In the genomic region with DNA sequence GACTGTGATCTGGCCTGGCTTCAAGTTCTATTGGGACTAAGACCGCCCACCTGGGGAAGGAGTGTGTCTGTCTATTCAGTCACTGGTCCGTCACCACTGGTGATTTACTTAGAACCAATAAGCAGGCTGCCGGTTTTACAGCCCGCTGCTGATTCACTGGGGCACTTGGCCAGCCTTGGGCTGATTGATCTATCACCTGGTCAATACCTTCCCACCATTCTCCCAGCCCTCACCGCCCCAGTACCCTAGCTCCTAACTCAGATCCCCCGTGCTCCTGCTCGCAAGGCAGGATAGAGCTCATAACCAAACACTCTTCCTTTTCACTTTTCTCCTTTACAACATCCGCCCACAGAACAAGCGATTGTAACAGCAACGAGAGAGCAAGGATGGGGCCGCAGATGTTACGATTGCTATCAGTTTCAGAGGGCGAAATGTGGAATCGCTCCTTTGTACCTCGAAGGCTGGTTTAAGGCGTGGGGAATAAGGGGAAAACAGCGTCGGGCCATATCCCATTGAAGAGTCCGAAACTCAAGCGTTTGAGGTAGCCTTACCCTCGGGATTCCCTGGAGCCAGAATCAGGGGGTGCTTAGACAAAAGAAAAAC, we compare ENCODE assay signal across 8 cellular contexts. TPM values are rescaled to one million over a fixed set of nuclear protein-coding genes. Genes with fewer than 3 reads are reported as not detected.
A peak's percentile ranks its signal among the peaks of the same experiment; 100 is the strongest.
DNase-seq lines count a peak whose midpoint lies in the region; ATAC-seq and TF ChIP-seq lines count a peak whose summit lies in the region.

No MANE protein-coding gene starts in this region.

- no peak for TF ChIP-seq CTCF in AG09319 (IDR thresholded peaks at IDR 0.05; ENCODE audit: low read depth, low read length)

- ATAC-seq in GM19023 (IDR thresholded peaks at IDR 0.05; ENCODE audit: unreplicated experiment) = peak; percentile 89
- peak; percentile 83 for ATAC-seq in HG03196 (IDR thresholded peaks at IDR 0.05; ENCODE audit: unreplicated experiment)
- peak; percentile 88 for ATAC-seq in left lobe of liver

- H3K27ac ChIP-seq in cingulate gyrus (ENCODE audit: low read depth, low read length) = peak overlapping the region; percentile 69

- DNase-seq in AG09319 (ENCODE audit: extremely low read depth, low read depth) (peak; percentile 62), NCI-H345 (lab: John Stamatoyannopoulos, UW) (peak; percentile 89), left lobe of liver (ENCODE audit: low spot score) (peak; percentile 90)
- peak; percentile 39 for DNase-seq in activated CD4-positive, alpha-beta T cell treated with anti-CD3 and anti-CD28 coated beads for 1 hour
- peak; percentile 64 for DNase-seq in stimulated activated CD4-positive, alpha-beta T cell treated with anti-CD3 and anti-CD28 coated beads, Interleukin-4, amount 100 ng/mL, for 1 hour

RNA-seq across cellular contexts. Expression of gene RDH11, which starts 0.7 kb away (rescaled TPM):
- total RNA-seq in left lobe of liver = 85.1 TPM

RNA-seq across cellular contexts. Expression of gene RDH12, which starts 6.8 kb away (rescaled TPM):
- 1.4 TPM for total RNA-seq in left lobe of liver

RNA-seq across cellular contexts. Expression of gene VTI1B, which starts 20.5 kb away (rescaled TPM):
- total RNA-seq in left lobe of liver = 58.9 TPM

Comparison
In these comparisons a context has a peak if more than half of its experiments do, and no peak if none do; other contexts are left out.
1. Peak in every context shown above with its lines: DNase-seq, ATAC-seq and H3K27ac ChIP-seq.
2. DNase-seq: peak in every context shown above with its lines; median percentile 90 in left lobe of liver; 89 in NCI-H345; 64 in stimulated activated CD4-positive, alpha-beta T cell treated with anti-CD3 and anti-CD28 coated beads, Interleukin-4, amount 100 ng/mL, for 1 hour; 62 in AG09319; 39 in activated CD4-positive, alpha-beta T cell treated with anti-CD3 and anti-CD28 coated beads for 1 hour.